Comparison of ENCODE assay signal across 2 cellular contexts in the genomic region with DNA sequence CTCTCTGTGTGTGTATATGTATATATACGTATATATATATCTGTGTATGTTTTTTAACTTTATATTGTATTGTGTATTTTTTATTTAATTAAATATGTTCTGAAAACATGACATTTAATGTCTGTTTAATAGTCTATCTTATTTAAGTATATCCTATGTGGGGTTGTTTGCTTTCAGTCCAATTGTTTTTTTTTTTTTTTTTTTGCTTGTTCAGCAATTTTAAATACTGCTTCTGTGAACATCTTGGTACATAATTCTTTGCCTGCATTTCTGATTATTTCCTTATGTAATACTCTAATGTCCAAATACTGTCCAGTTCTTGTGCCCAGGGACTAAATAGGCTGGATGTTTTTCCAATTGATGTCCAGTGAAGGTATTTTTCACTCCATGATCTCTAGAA.
TF ChIP-seq lines count a peak whose summit lies in the region.

No MANE protein-coding gene starts in this region.

TF ChIP-seq in HepG2, 621 proteins besides CTCF, POLR2A, EP300 and RAD21:
- TF ChIP-seq MAFF (IDR thresholded peaks at IDR 0.05; ENCODE audit: low read depth, low read length), result peak; percentile 96
- TF ChIP-seq RFX1 (IDR thresholded peaks at IDR 0.05), result no peak
- no peak for TF ChIP-seq MLX (CRISPR knock-in tag; IDR thresholded peaks at IDR 0.05)
- peak; percentile 91 to 98 for TF ChIP-seq MAFK (conservative IDR thresholded peaks at IDR 0.05 in 1 of 2, IDR thresholded peaks at IDR 0.05 in 1 of 2; ENCODE audit: low read length in 2 of 2)

TF ChIP-seq in H1, 55 proteins besides CTCF, POLR2A, EP300 and RAD21:
- TF ChIP-seq, protein P1, sequence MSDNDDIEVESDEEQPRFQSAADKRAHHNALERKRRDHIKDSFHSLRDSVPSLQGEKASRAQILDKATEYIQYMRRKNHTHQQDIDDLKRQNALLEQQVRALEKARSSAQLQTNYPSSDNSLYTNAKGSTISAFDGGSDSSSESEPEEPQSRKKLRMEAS (IDR thresholded peaks at IDR 0.05), result no peak
- TF ChIP-seq MAFK (IDR thresholded peaks at IDR 0.05; ENCODE audit: low read depth, low read length), result peak; percentile 91
TF ChIP-seq in H1: peak in this region for 1.
